In genomic region chr3:192352142-192352541, GRCh38 we compare ENCODE assay signal across 22 cellular contexts.
"Had no signal": no experiment of that assay in that cellular context is flagged by ENCODE, and none has a peak within 500 bp of the region (broad histone marks: within the 10 kb centered on the region; RNA-seq: fewer than 3 reads in every experiment).

No MANE protein-coding gene starts in this region.

- H3K36me3 ChIP-seq: MG63, SJSA1 had no signal

- FAIRE-seq: RCC 7860 had no signal

- H3K27me3 ChIP-seq: SJSA1 had no signal

- H3K9me3 ChIP-seq: MG63, SJSA1 had no signal

- DNase-seq: IMR-90, Karpas-422, KG1, MG63, NCI-H1092, NCI-H1105 treated with DMSO at 0.1 percent for 48 hours, NCI-H1417 treated with DMSO at 0.1 percent for 48 hours, NCI-H146, NCI-H1694 treated with DMSO at 0.1 percent for 48 hours, NCI-H1930, NCI-H2081, NCI-H2107, NCI-H2227 treated with DMSO at 0.1 percent for 48 hours, NCI-H524, NCI-H526 treated with DMSO at 0.1 percent for 48 hours, NCI-H748 treated with DMSO at 0.1 percent for 48 hours, Right ventricle myocardium superior, RPMI8226, SIG-M5 had no signal

- H3K4me1 ChIP-seq: SJSA1 had no signal

- H3K27ac ChIP-seq: SJSA1, SK-N-MC had no signal

- H3K4me3 ChIP-seq: MG63, SJSA1, SK-N-MC had no signal
